ENCODE assay signal across 12 cellular contexts in genomic region chr6:158687507-158687906, GRCh38. TPM values are rescaled to one million over a fixed set of nuclear protein-coding genes. Genes with fewer than 3 reads are reported as not detected.
DNase-seq lines count a peak whose midpoint lies in the region; ATAC-seq and TF ChIP-seq lines count a peak whose summit lies in the region.
"Had no signal": no experiment of that assay in that cellular context is flagged by ENCODE, and none has a peak within 500 bp of the region (broad histone marks: within the 10 kb centered on the region; RNA-seq: fewer than 3 reads in every experiment).

No MANE protein-coding gene starts in this region.

- DNase-seq in activated T-cell treated with anti-CD3 and anti-CD28 coated beads, Interleukin-2, amount 50 U/mL, for 4 hours = no peak
- DNase-seq in activated T-cell treated with anti-CD3 and anti-CD28 coated beads, Interleukin-2, amount 50 U/mL, for 1 hour = no peak
- no peak for DNase-seq in activated CD8-positive, alpha-beta T cell treated with anti-CD3 and anti-CD28 coated beads for 36 hours
- no peak for DNase-seq in lung (ENCODE audit: low spot score)
- no peak for DNase-seq in suprapubic skin (ENCODE audit: low spot score in 2 of 2)
- DNase-seq in nucleus accumbens (lab: John Stamatoyannopoulos, UW) = no peak
- no peak for DNase-seq in mucosa of gallbladder (ENCODE audit: low spot score)
- no peak for DNase-seq in tibial nerve (ENCODE audit: low spot score in 2 of 2)
- DNase-seq: brain microvascular endothelial cell, DMS 273 treated with DMSO at 0.1 percent for 48 hours, NCI-H1930, NCI-H526 had no signal

- no peak for ATAC-seq in activated T-cell treated with anti-CD3 and anti-CD28 coated beads, Interleukin-2, amount 50 U/mL, for 4 hours
- ATAC-seq in activated CD8-positive, alpha-beta T cell treated with anti-CD3 and anti-CD28 coated beads for 36 hours = no peak
- peak; percentile 32 for ATAC-seq in lung (ENCODE audit: insufficient read depth, low FRiP score)

- H3K27ac ChIP-seq in lung (ENCODE audit: low read depth in 1 of 2, low read length in 1 of 2) = peak overlapping the region in 1 of 2 donors; percentile 83
- peak overlapping the region; percentile 51 for H3K27ac ChIP-seq in suprapubic skin
- peak overlapping the region in 1 of 4 donors; percentile 57 for H3K27ac ChIP-seq in tibial nerve
- H3K27ac ChIP-seq: brain microvascular endothelial cell had no signal

- CTCF ChIA-PET in activated CD8-positive, alpha-beta T cell treated with anti-CD3 and anti-CD28 coated beads for 36 hours (lab: Charles Lee) = interaction anchor here (0.7 to 1.8 kb wide), 3 partner anchors 17 to 43 kb away, joined by 3 to 7 read pairs (median 7); partner anchors contain the start of gene DYNLT1

- WGBS in lung, 2 donors = 29 to 69% methylated on average over 4 of the region's 4 CpGs
- WGBS in suprapubic skin = 88% methylated on average over 4 of the region's 4 CpGs
- 71 to 76% methylated on average over 4 of the region's 4 CpGs for WGBS in tibial nerve, 2 donors

- H3K4me1 Mint-ChIP-seq in activated T-cell treated with anti-CD3 and anti-CD28 coated beads, Interleukin-2, amount 50 U/mL, for 4 hours (ENCODE audit: low read depth) = peaks cover 69% of the 10 kb centered on the region
- H3K4me1 Mint-ChIP-seq in activated CD8-positive, alpha-beta T cell treated with anti-CD3 and anti-CD28 coated beads for 36 hours (ENCODE audit: low read depth) = peaks cover 59% of the 10 kb centered on the region

- H3K9me3 ChIP-seq in lung (ENCODE audit: control insufficient read depth in 2 of 2, insufficient read depth in 1 of 2, low read length in 1 of 2) = no peaks in the 10 kb centered on the region
- no peaks in the 10 kb centered on the region for H3K9me3 ChIP-seq in suprapubic skin
- no peaks in the 10 kb centered on the region for H3K9me3 ChIP-seq in tibial nerve

- intact Hi-C loops in activated CD8-positive, alpha-beta T cell treated with anti-CD3 and anti-CD28 coated beads for 36 hours (cut with micrococcal nuclease) = loop anchor here (5.0 kb wide), 2 partner anchors 40 to 475 kb away; no protein-coding TSS in a partner anchor

- POLR2A ChIA-PET in activated CD8-positive, alpha-beta T cell treated with anti-CD3 and anti-CD28 coated beads for 36 hours (lab: Charles Lee) = interaction anchor here (1.2 to 2.6 kb wide), 3 partner anchors 38 to 466 kb away, joined by 3 to 8 read pairs (median 4); partner anchors contain the start of gene SYTL3

- peak overlapping the region; percentile 26 for H3K27ac Mint-ChIP-seq in activated CD8-positive, alpha-beta T cell treated with anti-CD3 and anti-CD28 coated beads for 36 hours

- peak overlapping the region; percentile 19 for H3K4me3 Mint-ChIP-seq in activated T-cell treated with anti-CD3 and anti-CD28 coated beads, Interleukin-2, amount 50 U/mL, for 4 hours
- H3K4me3 Mint-ChIP-seq in activated CD8-positive, alpha-beta T cell treated with anti-CD3 and anti-CD28 coated beads for 36 hours = no peak overlapping the region

- H3K36me3 ChIP-seq in lung (ENCODE audit: control insufficient read depth in 2 of 2, insufficient read depth in 2 of 2, low read length in 2 of 2) (no peaks in the 10 kb centered on the region), suprapubic skin (no peaks in the 10 kb centered on the region), tibial nerve (no peaks in the 10 kb centered on the region)
- H3K36me3 ChIP-seq: brain microvascular endothelial cell had no signal

- H3K4me1 ChIP-seq in lung (ENCODE audit: control insufficient read depth in 2 of 2, insufficient read depth in 2 of 2, low read length in 2 of 2) (no peaks in the 10 kb centered on the region), suprapubic skin (no peaks in the 10 kb centered on the region), tibial nerve (peaks cover 0 to 7% (median 1%) of the 10 kb centered on the region in 4 donors)

- H3K27me3 ChIP-seq in lung (ENCODE audit: control insufficient read depth, insufficient read depth) (no peaks in the 10 kb centered on the region), suprapubic skin (no peaks in the 10 kb centered on the region), tibial nerve (no peaks in the 10 kb centered on the region)
- H3K27me3 ChIP-seq: brain microvascular endothelial cell had no signal

- H3K9me3 Mint-ChIP-seq in activated T-cell treated with anti-CD3 and anti-CD28 coated beads, Interleukin-2, amount 50 U/mL, for 4 hours = no peaks in the 10 kb centered on the region
- H3K9me3 Mint-ChIP-seq in activated CD8-positive, alpha-beta T cell treated with anti-CD3 and anti-CD28 coated beads for 36 hours = no peaks in the 10 kb centered on the region

- TF ChIP-seq EP300 in suprapubic skin (IDR thresholded peaks at IDR 0.05) = no peak
- TF ChIP-seq EP300 in tibial nerve (IDR thresholded peaks at IDR 0.05) = no peak

- TF ChIP-seq CTCF in activated CD8-positive, alpha-beta T cell treated with anti-CD3 and anti-CD28 coated beads for 36 hours (IDR thresholded peaks at IDR 0.05) = no peak
- TF ChIP-seq CTCF in lung (IDR thresholded peaks at IDR 0.05; ENCODE audit: control extremely low read depth, extremely low read depth) (no peak), suprapubic skin (IDR thresholded peaks at IDR 0.05) (no peak), tibial nerve (IDR thresholded peaks at IDR 0.05) (no peak)

- no peaks in the 10 kb centered on the region for H3K27me3 Mint-ChIP-seq in activated T-cell treated with anti-CD3 and anti-CD28 coated beads, Interleukin-2, amount 50 U/mL, for 4 hours (ENCODE audit: low read depth)
- H3K27me3 Mint-ChIP-seq in activated CD8-positive, alpha-beta T cell treated with anti-CD3 and anti-CD28 coated beads for 36 hours = no peaks in the 10 kb centered on the region

- H3K36me3 Mint-ChIP-seq in activated T-cell treated with anti-CD3 and anti-CD28 coated beads, Interleukin-2, amount 50 U/mL, for 4 hours (ENCODE audit: insufficient read depth) = peaks cover 34% of the 10 kb centered on the region
- H3K36me3 Mint-ChIP-seq in activated CD8-positive, alpha-beta T cell treated with anti-CD3 and anti-CD28 coated beads for 36 hours (ENCODE audit: low read depth) = peaks cover 66% of the 10 kb centered on the region

- TF ChIP-seq POLR2A in suprapubic skin (IDR thresholded peaks at IDR 0.05) (no peak), tibial nerve (IDR thresholded peaks at IDR 0.05) (no peak)

- H3K4me3 ChIP-seq in lung (no peak overlapping the region), suprapubic skin (no peak overlapping the region), tibial nerve (no peak overlapping the region)

RNA-seq across cellular contexts. Expression of gene SYTL3, which starts 37.7 kb away (rescaled TPM):
- 10 to 100 TPM; 33.6 to 72.6 (median 38.5) TPM for total RNA-seq in activated T-cell treated with anti-CD3 and anti-CD28 coated beads, Interleukin-2, amount 50 U/mL, for 4 hours
- total RNA-seq in activated CD8-positive, alpha-beta T cell treated with anti-CD3 and anti-CD28 coated beads for 36 hours = 100 to 1,000 TPM; 151 to 163 TPM
- total RNA-seq in lung = 10 to 100 TPM; 14.8 to 20.0 TPM
- 10 to 100 TPM in 1 of 2 donors, 1 to 10 TPM in 1; 6.5 to 16.4 TPM for polyA plus RNA-seq in lung
- 1 to 10 TPM; 2.8 to 5.1 (median 3.4) TPM for total RNA-seq in suprapubic skin
- total RNA-seq in mucosa of gallbladder = 4.1 TPM
- total RNA-seq in tibial nerve = 1 to 10 TPM; 1.3 to 6.7 (median 3.6) TPM

RNA-seq across cellular contexts. Expression of gene DYNLT1, which starts 43.0 kb away (rescaled TPM):
- total RNA-seq in activated T-cell treated with anti-CD3 and anti-CD28 coated beads, Interleukin-2, amount 50 U/mL, for 4 hours = 10 to 100 TPM; 57.5 to 67.1 (median 64.9) TPM
- 10 to 100 TPM; 94.3 to 98.3 TPM for total RNA-seq in activated CD8-positive, alpha-beta T cell treated with anti-CD3 and anti-CD28 coated beads for 36 hours
- total RNA-seq in lung = 100 to 1,000 TPM in 1 of 2 donors, 10 to 100 TPM in 1; 83.4 to 145 TPM
- 100 to 1,000 TPM; 253 to 268 TPM for polyA plus RNA-seq in lung
- total RNA-seq in suprapubic skin = 10 to 100 TPM; 27.5 to 63.8 (median 49.4) TPM
- total RNA-seq in mucosa of gallbladder = 155 TPM
- 10 to 100 TPM; 36.6 to 80.0 (median 49.1) TPM for total RNA-seq in tibial nerve
